Comparison of ENCODE assay signal across 8 cellular contexts in the genomic region with DNA sequence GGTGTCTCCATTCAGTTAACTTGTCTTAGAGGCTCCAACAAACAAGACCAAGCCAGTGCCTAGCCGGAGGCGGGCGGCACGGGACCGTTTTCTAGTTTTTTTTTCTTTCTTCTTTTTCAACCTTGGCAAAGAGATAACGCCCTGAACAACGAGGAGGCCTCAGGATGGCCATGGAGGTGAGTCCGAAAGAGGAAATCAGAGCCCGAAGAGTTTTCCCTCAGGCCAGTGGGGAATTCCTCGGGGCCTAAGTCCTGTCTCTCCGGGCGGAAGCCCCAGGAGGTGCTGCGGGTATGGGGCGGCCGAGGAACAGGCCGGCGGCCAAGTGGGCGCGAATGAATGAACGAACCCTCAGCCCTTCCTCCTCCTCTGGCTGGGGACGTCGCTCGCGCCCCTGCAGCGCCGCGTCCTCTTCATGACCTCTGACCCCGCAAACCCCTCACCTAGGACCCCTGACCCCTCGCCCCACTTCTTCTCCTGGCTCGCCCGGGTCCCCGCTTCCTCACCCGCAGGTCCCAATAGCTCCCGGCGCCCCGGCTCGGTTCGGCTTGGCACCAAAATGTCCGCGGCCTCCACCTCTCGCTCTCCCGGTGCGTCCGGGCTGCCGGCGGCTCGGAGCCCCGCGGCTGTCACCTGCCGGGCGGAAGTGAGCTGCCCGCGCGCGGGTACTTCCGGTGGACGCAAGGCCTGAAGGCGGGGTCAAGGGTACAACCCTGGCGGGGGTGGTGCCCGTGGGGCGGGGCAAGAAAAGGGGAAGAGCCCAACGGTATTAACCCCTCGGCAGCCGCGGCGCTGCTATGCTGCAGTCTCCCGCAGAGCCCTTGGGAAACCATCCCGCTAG. TPM values are rescaled to one million over a fixed set of nuclear protein-coding genes. Genes with fewer than 3 reads are reported as not detected.
DNase-seq lines count a peak whose midpoint lies in the region; ATAC-seq and TF ChIP-seq lines count a peak whose summit lies in the region.

A gene (minus strand): TSS at position 650 of the 838 bp plus-strand sequence. CDS start 21,327 bp downstream, outside the sequence.

- H3K9me3 Mint-ChIP-seq in Calu3 (ENCODE audit: low read depth, unreplicated experiment), result no peaks in the 10 kb centered on the region
- no peaks in the 10 kb centered on the region for H3K9me3 Mint-ChIP-seq in endothelial cell (ENCODE audit: unreplicated experiment)
- H3K9me3 Mint-ChIP-seq in mesothelial cell of epicardium, result no peaks in the 10 kb centered on the region

- H3K4me1 Mint-ChIP-seq in Calu3 (ENCODE audit: low read depth, unreplicated experiment) (peaks cover 43% of the 10 kb centered on the region), endothelial cell (ENCODE audit: unreplicated experiment) (peaks cover 58% of the 10 kb centered on the region), mesothelial cell of epicardium (peaks cover 12% of the 10 kb centered on the region)

- TSS peak; percentile 61 for BruUV-seq in Calu3 (replicated peaks; lab: Mats Ljungman, UMichigan)

- DNase-seq in Calu3, result peak; percentile 97
- DNase-seq in HuH-7.5 (ENCODE audit: low spot score), result peak; percentile 93
- DNase-seq in activated CD8-positive, alpha-beta memory T cell treated with anti-CD3 and anti-CD28 coated beads, Interleukin-2, amount 50 U/mL, for 48 hours, result peak; percentile 96
- DNase-seq in endothelial cell (ENCODE audit: low spot score), result peak; percentile 88
- peak; percentile 67 to 75 for DNase-seq in mesothelial cell of epicardium (ENCODE audit: low spot score in 2 of 2, unreplicated experiment in 2 of 2)
- DNase-seq in stimulated activated CD8-positive, alpha-beta memory T cell treated with anti-CD3 and anti-CD28 coated beads, Interleukin-15, amount 100 ng/mL, for 48 hours (ENCODE audit: low read depth in 2 of 2), result peak; percentile 96

- H3K9me3 ChIP-seq in OCI-LY3 (ENCODE audit: insufficient read depth, low read length), result no peaks in the 10 kb centered on the region

- peaks cover 22% of the 10 kb centered on the region for H4K20me1 ChIP-seq in OCI-LY3 (ENCODE audit: insufficient read depth, low read length)

- H3K36me3 ChIP-seq in OCI-LY3 (replicated peaks; ENCODE audit: low read depth, low read length), result peaks cover 15% of the 10 kb centered on the region

- TF ChIP-seq CTCF in Calu3 (IDR thresholded peaks at IDR 0.05; ENCODE audit: unreplicated experiment), result no peak
- TF ChIP-seq CTCF in OCI-LY3 (IDR thresholded peaks at IDR 0.05; ENCODE audit: low read depth, low read length), result no peak
- TF ChIP-seq CTCF in endothelial cell (IDR thresholded peaks at IDR 0.05; ENCODE audit: unreplicated experiment), result no peak
- TF ChIP-seq CTCF in mesothelial cell of epicardium (IDR thresholded peaks at IDR 0.05; ENCODE audit: unreplicated experiment), result no peak

- H3K4me1 ChIP-seq in OCI-LY3 (ENCODE audit: low read length), result peaks cover 56% of the 10 kb centered on the region

- peak within 1 kb of the TSS; percentile 87 for H3K4me3 ChIP-seq in OCI-LY3 (ENCODE audit: low read length)

- H3K36me3 Mint-ChIP-seq in Calu3 (ENCODE audit: insufficient read depth, unreplicated experiment) (peaks cover 22% of the 10 kb centered on the region), endothelial cell (ENCODE audit: low read depth, unreplicated experiment) (peaks cover 22% of the 10 kb centered on the region), mesothelial cell of epicardium (no peaks in the 10 kb centered on the region)

- peaks cover 49% of the 10 kb centered on the region for H3K79me2 ChIP-seq in OCI-LY3 (ENCODE audit: low read length)

- CTCF ChIA-PET in Calu3 (lab: Charles Lee), result interaction anchor here (0.5 kb wide), 2 partner anchors 32 to 50 kb away, joined by 5 read pairs; no protein-coding TSS in a partner anchor

- intact Hi-C loops in Calu3 (cut with micrococcal nuclease; ENCODE audit: unreplicated experiment), result no loop called here

- peak within 1 kb of the TSS; percentile 66 for H3K27ac ChIP-seq in OCI-LY3 (ENCODE audit: low read length)

- peak within 1 kb of the TSS; percentile 87 for H3K4me2 ChIP-seq in OCI-LY3 (ENCODE audit: low read length)

- H2AFZ ChIP-seq in OCI-LY3 (ENCODE audit: low read depth, low read length), result peak within 1 kb of the TSS; percentile 81

- H3K27ac Mint-ChIP-seq in Calu3 (ENCODE audit: unreplicated experiment) (peak within 1 kb of the TSS; percentile 58), endothelial cell (ENCODE audit: unreplicated experiment) (peak within 1 kb of the TSS; percentile 83), mesothelial cell of epicardium (peak within 1 kb of the TSS; percentile 95)

- no peaks in the 10 kb centered on the region for H3K27me3 ChIP-seq in OCI-LY3 (ENCODE audit: low read depth, low read length)

- ATAC-seq in GM21515 (IDR thresholded peaks at IDR 0.05; ENCODE audit: unreplicated experiment), result peak; percentile 79

- peak within 1 kb of the TSS; percentile 86 for H3K9ac ChIP-seq in OCI-LY3 (ENCODE audit: low read length)

- H3K4me3 Mint-ChIP-seq in Calu3 (ENCODE audit: low read depth, unreplicated experiment) (peak within 1 kb of the TSS; percentile 95), endothelial cell (ENCODE audit: unreplicated experiment) (peak within 1 kb of the TSS; percentile 94), mesothelial cell of epicardium (peak within 1 kb of the TSS; percentile 84)

- no peaks in the 10 kb centered on the region for H3K27me3 Mint-ChIP-seq in Calu3 (ENCODE audit: unreplicated experiment)
- peaks cover 2% of the 10 kb centered on the region for H3K27me3 Mint-ChIP-seq in endothelial cell (ENCODE audit: unreplicated experiment)
- no peaks in the 10 kb centered on the region for H3K27me3 Mint-ChIP-seq in mesothelial cell of epicardium (ENCODE audit: low read depth)

RNA-seq across cellular contexts. Expression of the gene that starts here (rescaled TPM):
- total RNA-seq in Calu3 (2022) (88.9 and 92.7 TPM in 2 replicates), endothelial cell (ENCODE audit: unreplicated experiment) (316 TPM), mesothelial cell of epicardium (40.3 to 43.9 TPM (median 41.0 TPM) in 3 replicates)

Comparison
In these comparisons a context has a peak if more than half of its experiments do, and no peak if none do; other contexts are left out.
1. Peak in every context shown above with its lines: DNase-seq, ATAC-seq, H3K4me3 ChIP-seq and H3K27ac ChIP-seq.